In genomic region chr2:127859712-127860085, GRCh38 we compare ENCODE assay signal across 8 cellular contexts. TPM values are rescaled to one million over a fixed set of nuclear protein-coding genes. Genes with fewer than 3 reads are reported as not detected.
DNase-seq lines count a peak whose midpoint lies in the region; ATAC-seq, FAIRE-seq and TF ChIP-seq lines count a peak whose summit lies in the region.

No MANE protein-coding gene starts in this region.

- H3K36me3 Mint-ChIP-seq in activated naive CD4-positive, alpha-beta T cell treated with anti-CD3 and anti-CD28 coated beads for 36 hours (ENCODE audit: low read depth): peaks cover 13% of the 10 kb centered on the region

- H3K4me3 Mint-ChIP-seq in activated naive CD4-positive, alpha-beta T cell treated with anti-CD3 and anti-CD28 coated beads for 36 hours: peak overlapping the region; percentile 32

- peak; percentile 26 for ATAC-seq in Panc1
- ATAC-seq in left colon: peak; percentile 54

- no peak for TF ChIP-seq CTCF in Panc1 (IDR thresholded peaks at IDR 0.05)

- peak; percentile 37 for DNase-seq in GM12892 (ENCODE audit: insufficient read length)
- DNase-seq in Panc1 (ENCODE audit: low read depth, low spot score): no peak
- peak; percentile 65 for DNase-seq in activated naive CD4-positive, alpha-beta T cell treated with anti-CD3 and anti-CD28 coated beads for 36 hours
- peak; percentile 82 to 89 for DNase-seq in left colon
- peak; percentile 7 to 45 for DNase-seq in stimulated activated CD8-positive, alpha-beta memory T cell treated with anti-CD3 and anti-CD28 coated beads, Interleukin-2, amount 100 ng/mL, for 1 hour (ENCODE audit: low read depth in 2 of 2)
- no peak for DNase-seq in GOT3 (lab: John Stamatoyannopoulos, UW)
- no peak for DNase-seq in Kasumi-1 (lab: John Stamatoyannopoulos, UW)
- no peak for DNase-seq in NCI-H2196 treated with DMSO at 0.1 percent for 48 hours (lab: John Stamatoyannopoulos, UW; ENCODE audit: unreplicated experiment)

- CTCF ChIA-PET in Panc1 (lab: Charles Lee): no interaction called here
- CTCF ChIA-PET in activated naive CD4-positive, alpha-beta T cell treated with anti-CD3 and anti-CD28 coated beads for 36 hours (lab: Charles Lee): no interaction called here

- intact Hi-C loops in Panc1 (cut with micrococcal nuclease; ENCODE audit: unreplicated experiment): no loop called here
- intact Hi-C loops in activated naive CD4-positive, alpha-beta T cell treated with anti-CD3 and anti-CD28 coated beads for 36 hours (cut with micrococcal nuclease): loop anchor here (2.0 to 10.0 kb wide), 2 partner anchors 29 to 455 kb away; partner anchors contain the start of gene HS6ST1
- intact Hi-C loops in left colon (cut with DNase I, micrococcal nuclease): no loop called here

- in situ Hi-C loops in Panc1 (cut with HindIII; ENCODE audit: low pct_unique_long_range_greater_than_20kb, low sequenced_read_pairs): no loop called here

- no peaks in the 10 kb centered on the region for H3K9me3 ChIP-seq in Panc1 (ENCODE audit: control insufficient read depth, insufficient read depth, low read depth, low read length)

- no peaks in the 10 kb centered on the region for H3K27me3 ChIP-seq in Panc1 (ENCODE audit: control insufficient read depth, insufficient read depth, low read length)

- no peak overlapping the region for H3K27ac Mint-ChIP-seq in activated naive CD4-positive, alpha-beta T cell treated with anti-CD3 and anti-CD28 coated beads for 36 hours

- BruUV-seq in Panc1 (replicated peaks; lab: Mats Ljungman, UMichigan): no TSS peak

- POLR2A ChIA-PET in Panc1 (lab: Charles Lee): interaction anchor here (0.6 kb wide), 1 partner anchor 185 kb away, joined by 3 read pairs; no protein-coding TSS in a partner anchor

- no peaks in the 10 kb centered on the region for H3K9me3 Mint-ChIP-seq in activated naive CD4-positive, alpha-beta T cell treated with anti-CD3 and anti-CD28 coated beads for 36 hours

- H3K4me1 ChIP-seq in Panc1 (ENCODE audit: control insufficient read depth, insufficient read depth, low read length): peaks cover 27% of the 10 kb centered on the region

- H3K27me3 Mint-ChIP-seq in activated naive CD4-positive, alpha-beta T cell treated with anti-CD3 and anti-CD28 coated beads for 36 hours (ENCODE audit: low read depth): no peaks in the 10 kb centered on the region

- no peak for TF ChIP-seq POLR2A in GM12892 (IDR thresholded peaks at IDR 0.05; ENCODE audit: low read depth, low read length)

- peaks cover 7% of the 10 kb centered on the region for H3K36me3 ChIP-seq in Panc1 (ENCODE audit: control insufficient read depth, insufficient read depth, low read length)

- H3K27ac ChIP-seq in Panc1 (ENCODE audit: low read length): peak overlapping the region; percentile 62

- no peak for FAIRE-seq in GM12892 (lab: Jason Lieb, UNC)

- H3K4me3 ChIP-seq in Panc1 (ENCODE audit: low read depth in 2 of 2, low read length in 2 of 2): peak overlapping the region; percentile 2 to 36; a peak in 3 of 4 replicates

- peaks cover 34% of the 10 kb centered on the region for H3K4me1 Mint-ChIP-seq in activated naive CD4-positive, alpha-beta T cell treated with anti-CD3 and anti-CD28 coated beads for 36 hours (ENCODE audit: low read depth)

RNA-seq across cellular contexts. Expression of gene POLR2D, which starts 1.7 kb away (rescaled TPM):
- 39.8 TPM for polyA plus RNA-seq in GM12892 (2012; ENCODE audit: missing spikeins)
- total RNA-seq in Panc1 (2021; ENCODE audit: unreplicated experiment): 62.1 TPM
- 37.1 TPM for polyA plus RNA-seq in Panc1 (2012; ENCODE audit: insufficient read length)
- total RNA-seq in activated naive CD4-positive, alpha-beta T cell treated with anti-CD3 and anti-CD28 coated beads for 36 hours: 10 to 100 TPM; 67.6 to 70.8 TPM
- total RNA-seq in left colon: 10 to 100 TPM; 17.8 to 19.1 TPM

RNA-seq across cellular contexts. Expression of gene AMMECR1L, which starts 26.1 kb away (rescaled TPM):
- 8.4 TPM for polyA plus RNA-seq in GM12892 (2012; ENCODE audit: missing spikeins)
- total RNA-seq in Panc1 (2021; ENCODE audit: unreplicated experiment) (26.5 TPM), left colon (10 to 100 TPM; 13.8 to 15.0 TPM)
- 19.4 TPM for polyA plus RNA-seq in Panc1 (2012; ENCODE audit: insufficient read length)
- total RNA-seq in activated naive CD4-positive, alpha-beta T cell treated with anti-CD3 and anti-CD28 coated beads for 36 hours: 10 to 100 TPM; 12.7 to 13.1 TPM

RNA-seq across cellular contexts. Expression of gene WDR33, which starts 48.7 kb away (rescaled TPM):
- 29.0 TPM for polyA plus RNA-seq in GM12892 (2012; ENCODE audit: missing spikeins)
- total RNA-seq in Panc1 (2021; ENCODE audit: unreplicated experiment): 63.7 TPM
- polyA plus RNA-seq in Panc1 (2012; ENCODE audit: insufficient read length): 22.7 TPM
- total RNA-seq in activated naive CD4-positive, alpha-beta T cell treated with anti-CD3 and anti-CD28 coated beads for 36 hours: 10 to 100 TPM; 61.1 to 63.2 TPM
- 10 to 100 TPM; 46.0 to 47.4 TPM for total RNA-seq in left colon

Comparison
In these comparisons a context has a peak if more than half of its experiments do, and no peak if none do; other contexts are left out.
1. DNase-seq: peak in GM12892 (single experiment), activated naive CD4-positive, alpha-beta T cell treated with anti-CD3 and anti-CD28 coated beads for 36 hours (single experiment), left colon (2 of 2) and stimulated activated CD8-positive, alpha-beta memory T cell treated with anti-CD3 and anti-CD28 coated beads, Interleukin-2, amount 100 ng/mL, for 1 hour (2 of 2); none in Panc1 (single experiment), GOT3 (single experiment), Kasumi-1 (0 of 2) and NCI-H2196 treated with DMSO at 0.1 percent for 48 hours (single experiment).